8 cellular contexts compared by ENCODE assay signal in the genomic region with DNA sequence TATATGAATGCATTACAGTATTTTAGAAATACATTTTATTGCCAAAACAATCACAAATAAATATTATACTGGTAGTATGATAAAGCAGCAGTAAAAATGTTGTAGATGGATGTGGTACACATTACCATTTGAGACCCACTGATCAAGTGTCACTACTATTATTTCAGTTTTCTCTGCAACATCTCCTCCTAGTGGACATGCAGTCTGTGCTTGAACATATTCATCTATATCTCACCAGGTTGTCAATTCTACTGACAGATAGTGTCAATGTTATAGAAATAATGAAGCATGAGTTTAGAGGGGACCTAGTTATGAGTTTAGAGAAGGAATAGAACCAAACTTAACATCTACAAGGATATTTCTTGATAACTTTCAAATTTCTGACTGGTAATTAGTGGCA. TPM values are rescaled to one million over a fixed set of nuclear protein-coding genes. Genes with fewer than 3 reads are reported as not detected.
DNase-seq lines count a peak whose midpoint lies in the region; ATAC-seq and TF ChIP-seq lines count a peak whose summit lies in the region.

No MANE protein-coding gene starts in this region.

- ATAC-seq in lower lobe of right lung: no peak

- H3K27me3 ChIP-seq in lower lobe of right lung (ENCODE audit: low read depth) (no peaks in the 10 kb centered on the region), MG63 (no peaks in the 10 kb centered on the region), tibial nerve (no peaks in the 10 kb centered on the region)

- H3K36me3 ChIP-seq in lower lobe of right lung (no peaks in the 10 kb centered on the region), MG63 (peaks cover 6% of the 10 kb centered on the region; the same call in 1 of the 2 replicates), tibial nerve (peaks cover 0 to 53% (median 0%) of the 10 kb centered on the region in 3 donors)

- DNase-seq in EH (ENCODE audit: low read depth): peak; percentile 6
- DNase-seq in HuH-7 (ENCODE audit: low spot score): peak; percentile 37
- peak; percentile 22 for DNase-seq in astrocyte of the hippocampus (ENCODE audit: low read depth, low spot score)
- DNase-seq in lower lobe of right lung: no peak
- DNase-seq in MG63: no peak
- DNase-seq in ureter (ENCODE audit: low spot score): no peak
- no peak for DNase-seq in tibial nerve (ENCODE audit: low spot score in 2 of 2)
- DNase-seq in KG1 (lab: John Stamatoyannopoulos, UW): no peak

- H3K9me3 ChIP-seq in lower lobe of right lung: no peaks in the 10 kb centered on the region
- no peaks in the 10 kb centered on the region; the same call in 1 of the 2 replicates for H3K9me3 ChIP-seq in MG63
- peaks cover 0 to 9% (median 0%) of the 10 kb centered on the region in 4 donors for H3K9me3 ChIP-seq in tibial nerve

- no peak for TF ChIP-seq EP300 in tibial nerve (IDR thresholded peaks at IDR 0.05)

- no peaks in the 10 kb centered on the region for H3K4me1 ChIP-seq in lower lobe of right lung
- no peaks in the 10 kb centered on the region for H3K4me1 ChIP-seq in tibial nerve

- peak; percentile 21 for TF ChIP-seq CTCF in lower lobe of right lung (IDR thresholded peaks at IDR 0.05)
- TF ChIP-seq CTCF in tibial nerve (IDR thresholded peaks at IDR 0.05): peak in 1 of 5 experiments; percentile 16

- H3K27ac ChIP-seq in lower lobe of right lung (no peak overlapping the region), tibial nerve (no peak overlapping the region)

- TF ChIP-seq POLR2A in tibial nerve (IDR thresholded peaks at IDR 0.05): no peak

- no peak overlapping the region for H3K4me3 ChIP-seq in lower lobe of right lung
- no peak overlapping the region for H3K4me3 ChIP-seq in MG63
- H3K4me3 ChIP-seq in tibial nerve: no peak overlapping the region

- intact Hi-C loops in lower lobe of right lung (cut with DNase I): no loop called here

RNA-seq across cellular contexts. Expression of gene ELOVL7, which starts 39.2 kb away (rescaled TPM):
- total RNA-seq in lower lobe of right lung (5.8 TPM), ureter (16.7 TPM), tibial nerve (10 to 100 TPM in 3 of 4 donors, 1 to 10 TPM in 1; 9.0 to 28.0 (median 15.8) TPM)
- 0.07 and 0.13 TPM in 2 replicates for total RNA-seq in MG63 (2014; rRNA removed; shearing (Covaris generic); ENCODE audit: low replicate concordance)

Comparison
In these comparisons a context has a peak if more than half of its experiments do, and no peak if none do; other contexts are left out.
1. DNase-seq: peak in EH (single experiment), HuH-7 (single experiment) and astrocyte of the hippocampus (single experiment); none in lower lobe of right lung (single experiment), MG63 (single experiment), ureter (single experiment), tibial nerve (0 of 2) and KG1 (single experiment).